15 cellular contexts compared by ENCODE assay signal in genomic region chr19:56106397-56106849, GRCh38. TPM values are rescaled to one million over a fixed set of nuclear protein-coding genes. Genes with fewer than 3 reads are reported as not detected.
A peak's percentile ranks its signal among the peaks of the same experiment; 100 is the strongest.
DNase-seq lines count a peak whose midpoint lies in the region; ATAC-seq, FAIRE-seq and TF ChIP-seq lines count a peak whose summit lies in the region.
"Had no signal": no experiment of that assay in that cellular context is flagged by ENCODE, and none has a peak within 500 bp of the region (broad histone marks: within the 10 kb centered on the region; RNA-seq: fewer than 3 reads in every experiment).

No MANE protein-coding gene starts in this region.

- H3K4me1 ChIP-seq in tibial artery = peaks cover 0 to 70% (median 58%) of the 10 kb centered on the region in 4 donors

- ATAC-seq in central memory CD8-positive, alpha-beta T cell (replicated peaks; ENCODE audit: extremely low read depth, poor library complexity, severe bottlenecking) = no peak
- ATAC-seq in naive B cell (ENCODE audit: low read depth in 2 of 2) (no peak), HG02885 (IDR thresholded peaks at IDR 0.05; ENCODE audit: poor library complexity, unreplicated experiment) (no peak)

- peak overlapping the region; percentile 24 for H3K27ac Mint-ChIP-seq in activated naive CD4-positive, alpha-beta T cell treated with anti-CD3 and anti-CD28 coated beads for 36 hours
- H3K27ac Mint-ChIP-seq in central memory CD8-positive, alpha-beta T cell (ENCODE audit: low read depth) = peak overlapping the region; percentile 44
- peak overlapping the region; percentile 72 to 96 (median 94) for H3K27ac Mint-ChIP-seq in naive B cell

- intact Hi-C loops in activated naive CD4-positive, alpha-beta T cell treated with anti-CD3 and anti-CD28 coated beads for 36 hours (cut with micrococcal nuclease) = no loop called here
- intact Hi-C loops in tibial artery (cut with DNase I; ENCODE audit: low total_unique reads) = loop anchor here (10.0 kb wide), 1 partner anchor 208 kb away; the partner anchor contains the start of gene ZSCAN5A

- H3K9me3 Mint-ChIP-seq in activated naive CD4-positive, alpha-beta T cell treated with anti-CD3 and anti-CD28 coated beads for 36 hours = no peaks in the 10 kb centered on the region
- H3K9me3 Mint-ChIP-seq in central memory CD8-positive, alpha-beta T cell = no peaks in the 10 kb centered on the region
- no peaks in the 10 kb centered on the region for H3K9me3 Mint-ChIP-seq in naive B cell
- H3K9me3 Mint-ChIP-seq: activated T-helper 2 cell treated with anti-CD3 and anti-CD28 coated beads, Interferon-gamma antibody, Interleukin-2, Interleukin-4, amounts not matched to agents 10 μg/mL and 5 μg/mL and 100 μg/mL, durations not matched to agents 14 hours and 24 hours and 36 hours had no signal

- DNase-seq in activated naive CD4-positive, alpha-beta T cell treated with anti-CD3 and anti-CD28 coated beads for 36 hours = no peak
- DNase-seq in activated naive CD4-positive, alpha-beta T cell treated with anti-CD3 and anti-CD28 coated beads, Interleukin-2, amount 50 U/mL, for 16 hours = no peak
- DNase-seq in central memory CD8-positive, alpha-beta T cell (ENCODE audit: low spot score in 2 of 2) = no peak
- DNase-seq in naive B cell = no peak
- no peak for DNase-seq in tibial artery
- no peak for DNase-seq in frontal cortex (ENCODE audit: low spot score in 2 of 2)
- no peak for DNase-seq in DMS 273 (lab: John Stamatoyannopoulos, UW; ENCODE audit: unreplicated experiment)
- DNase-seq: ACHN, cerebellar nuclear complex, esophagus squamous epithelium, NCI-H1105, SW 1271, testis had no signal

- no peaks in the 10 kb centered on the region for H3K27me3 ChIP-seq in tibial artery
- H3K27me3 ChIP-seq: esophagus squamous epithelium, testis had no signal

- FAIRE-seq in frontal cortex (lab: Jason Lieb, UNC) = no peak

- CTCF ChIA-PET in activated naive CD4-positive, alpha-beta T cell treated with anti-CD3 and anti-CD28 coated beads for 36 hours (lab: Charles Lee) = no interaction called here

- H3K4me1 Mint-ChIP-seq in activated naive CD4-positive, alpha-beta T cell treated with anti-CD3 and anti-CD28 coated beads for 36 hours (ENCODE audit: low read depth) = peaks cover 40% of the 10 kb centered on the region
- peaks cover 49% of the 10 kb centered on the region for H3K4me1 Mint-ChIP-seq in central memory CD8-positive, alpha-beta T cell
- H3K4me1 Mint-ChIP-seq in naive B cell = peaks cover 43 to 71% (median 63%) of the 10 kb centered on the region in 3 donors

- peaks cover 9% of the 10 kb centered on the region for H3K36me3 Mint-ChIP-seq in activated naive CD4-positive, alpha-beta T cell treated with anti-CD3 and anti-CD28 coated beads for 36 hours (ENCODE audit: low read depth)
- peaks cover 8% of the 10 kb centered on the region for H3K36me3 Mint-ChIP-seq in central memory CD8-positive, alpha-beta T cell (ENCODE audit: insufficient read depth)
- H3K36me3 Mint-ChIP-seq in naive B cell = peaks cover 0 to 5% of the 10 kb centered on the region in 2 donors

- no peak overlapping the region for H3K4me3 Mint-ChIP-seq in activated naive CD4-positive, alpha-beta T cell treated with anti-CD3 and anti-CD28 coated beads for 36 hours
- peak overlapping the region; percentile 47 for H3K4me3 Mint-ChIP-seq in central memory CD8-positive, alpha-beta T cell
- H3K4me3 Mint-ChIP-seq in naive B cell = peak overlapping the region in 4 of 8 donors; percentile 52 to 79 (median 66)

- H3K4me3 ChIP-seq in tibial artery = no peak overlapping the region

- peaks cover 9 to 21% (median 18%) of the 10 kb centered on the region in 3 donors for H3K36me3 ChIP-seq in tibial artery

- H3K27me3 Mint-ChIP-seq in activated naive CD4-positive, alpha-beta T cell treated with anti-CD3 and anti-CD28 coated beads for 36 hours (ENCODE audit: low read depth) = no peaks in the 10 kb centered on the region
- no peaks in the 10 kb centered on the region for H3K27me3 Mint-ChIP-seq in central memory CD8-positive, alpha-beta T cell
- no peaks in the 10 kb centered on the region for H3K27me3 Mint-ChIP-seq in naive B cell

- H3K27ac ChIP-seq in tibial artery = peak overlapping the region; percentile 86 to 93

- TF ChIP-seq CTCF in tibial artery (IDR thresholded peaks at IDR 0.05) = no peak

- no peaks in the 10 kb centered on the region for H3K9me3 ChIP-seq in tibial artery
- H3K9me3 ChIP-seq: esophagus squamous epithelium, testis had no signal

RNA-seq across cellular contexts. Expression of gene ZNF787, which starts 14.7 kb away (rescaled TPM):
- 10 to 100 TPM; 24.2 to 26.1 TPM for total RNA-seq in activated naive CD4-positive, alpha-beta T cell treated with anti-CD3 and anti-CD28 coated beads for 36 hours
- polyA plus RNA-seq in naive B cell (ENCODE audit: low read depth in 6 of 6) = 1 to 10 TPM; 1.4 to 4.7 (median 2.5) TPM
- 15.1 TPM for total RNA-seq in frontal cortex

RNA-seq across cellular contexts. Expression of gene ZNF444, which starts 34.7 kb away (rescaled TPM):
- total RNA-seq in activated naive CD4-positive, alpha-beta T cell treated with anti-CD3 and anti-CD28 coated beads for 36 hours = 10 to 100 TPM; 17.8 to 21.4 TPM
- polyA plus RNA-seq in naive B cell (ENCODE audit: low read depth in 6 of 6) = 10 to 100 TPM in 5 of 6 donors, 1 to 10 TPM in 1; 9.7 to 24.6 (median 13.1) TPM
- total RNA-seq in frontal cortex = 10.2 TPM

Comparison
In these comparisons a context has a peak if more than half of its experiments do, and no peak if none do; other contexts are left out.
1. H3K27ac Mint-ChIP-seq: peak in every context shown above with its lines; median percentile 94 in naive B cell; 44 in central memory CD8-positive, alpha-beta T cell; 24 in activated naive CD4-positive, alpha-beta T cell treated with anti-CD3 and anti-CD28 coated beads for 36 hours.